ENCODE assay signal across 20 cellular contexts in genomic region chr1:1604374-1605033, GRCh38. TPM values are rescaled to one million over a fixed set of nuclear protein-coding genes. Genes with fewer than 3 reads are reported as not detected.
DNase-seq lines count a peak whose midpoint lies in the region; ATAC-seq and TF ChIP-seq lines count a peak whose summit lies in the region.
"Had no signal": no experiment of that assay in that cellular context is flagged by ENCODE, and none has a peak within 500 bp of the region (broad histone marks: within the 10 kb centered on the region; RNA-seq: fewer than 3 reads in every experiment).

No MANE protein-coding gene starts in this region.

- peaks cover 13 to 53% (median 16%) of the 10 kb centered on the region in 3 donors for H3K27me3 ChIP-seq in stomach

- CTCF ChIA-PET in WTC11 (lab: Charles Lee), result interaction anchor here (1.0 kb wide), 1 partner anchor 20 kb away, joined by 3 read pairs; no protein-coding TSS in a partner anchor

- no peaks in the 10 kb centered on the region for H3K36me3 Mint-ChIP-seq in natural killer cell
- no peaks in the 10 kb centered on the region for H3K36me3 Mint-ChIP-seq in natural killer cell treated with Interleukin-12 subunit alpha and Interleukin-12 subunit beta and Interleukin-15 and Interleukin-18, amount 100 ng/mL, for 72 hours
- H3K36me3 Mint-ChIP-seq in WTC11, result no peaks in the 10 kb centered on the region
- H3K36me3 Mint-ChIP-seq in memory B cell, result no peaks in the 10 kb centered on the region
- no peaks in the 10 kb centered on the region for H3K36me3 Mint-ChIP-seq in stimulated activated memory B cell treated with anti-CD40 and anti-IgM and Interleukin-4, amounts not matched to agents 10 μg/mL and 1 μg/mL and 100 μg/mL, for 72 hours

- H3K4me3 Mint-ChIP-seq in natural killer cell, result peak overlapping the region; percentile 56
- no peak overlapping the region for H3K4me3 Mint-ChIP-seq in natural killer cell treated with Interleukin-12 subunit alpha and Interleukin-12 subunit beta and Interleukin-15 and Interleukin-18, amount 100 ng/mL, for 72 hours
- H3K4me3 Mint-ChIP-seq in WTC11, result no peak overlapping the region
- H3K4me3 Mint-ChIP-seq in memory B cell, result no peak overlapping the region
- H3K4me3 Mint-ChIP-seq in stimulated activated memory B cell treated with anti-CD40 and anti-IgM and Interleukin-4, amounts not matched to agents 10 μg/mL and 1 μg/mL and 100 μg/mL, for 72 hours, result no peak overlapping the region

- no peaks in the 10 kb centered on the region for H3K4me1 Mint-ChIP-seq in natural killer cell
- H3K4me1 Mint-ChIP-seq in natural killer cell treated with Interleukin-12 subunit alpha and Interleukin-12 subunit beta and Interleukin-15 and Interleukin-18, amount 100 ng/mL, for 72 hours (ENCODE audit: low read depth in 2 of 2), result peaks cover 7 to 10% of the 10 kb centered on the region in 2 donors
- H3K4me1 Mint-ChIP-seq in WTC11, result no peaks in the 10 kb centered on the region
- peaks cover 14% of the 10 kb centered on the region for H3K4me1 Mint-ChIP-seq in memory B cell
- peaks cover 40% of the 10 kb centered on the region for H3K4me1 Mint-ChIP-seq in stimulated activated memory B cell treated with anti-CD40 and anti-IgM and Interleukin-4, amounts not matched to agents 10 μg/mL and 1 μg/mL and 100 μg/mL, for 72 hours

- POLR2A ChIA-PET in WTC11 (lab: Charles Lee), result no interaction called here

- no peak overlapping the region for H3K4me3 ChIP-seq in stomach
- H3K4me3 ChIP-seq: GM23248 had no signal

- TF ChIP-seq POLR2A in stomach (IDR thresholded peaks at IDR 0.05), result no peak

- no peak overlapping the region for H3K27ac ChIP-seq in stomach
- H3K27ac ChIP-seq: C4-2B, GM23248, HL-60 had no signal

- intact Hi-C loops in natural killer cell (cut with micrococcal nuclease), result no loop called here
- intact Hi-C loops in stomach (cut with DNase I; ENCODE audit: low total_unique reads), result no loop called here

- no peak for TF ChIP-seq CTCF in natural killer cell (IDR thresholded peaks at IDR 0.05)
- TF ChIP-seq CTCF in WTC11 (IDR thresholded peaks at IDR 0.05), result no peak
- TF ChIP-seq CTCF in stomach (IDR thresholded peaks at IDR 0.05), result no peak

- H3K9me3 ChIP-seq in stomach, result no peaks in the 10 kb centered on the region

- H3K36me3 ChIP-seq in stomach, result no peaks in the 10 kb centered on the region

- no peaks in the 10 kb centered on the region for H3K27me3 Mint-ChIP-seq in natural killer cell (ENCODE audit: low read depth in 2 of 2)
- no peaks in the 10 kb centered on the region for H3K27me3 Mint-ChIP-seq in natural killer cell treated with Interleukin-12 subunit alpha and Interleukin-12 subunit beta and Interleukin-15 and Interleukin-18, amount 100 ng/mL, for 72 hours
- H3K27me3 Mint-ChIP-seq in WTC11 (ENCODE audit: low read depth), result peaks cover 10% of the 10 kb centered on the region
- peaks cover 3% of the 10 kb centered on the region for H3K27me3 Mint-ChIP-seq in memory B cell
- peaks cover 8% of the 10 kb centered on the region for H3K27me3 Mint-ChIP-seq in stimulated activated memory B cell treated with anti-CD40 and anti-IgM and Interleukin-4, amounts not matched to agents 10 μg/mL and 1 μg/mL and 100 μg/mL, for 72 hours

- 73 to 87% (median 78%) methylated on average over 11 to 15 of the region's 15 CpGs for WGBS in stomach, 5 donors

- H3K9me3 Mint-ChIP-seq in natural killer cell, result no peaks in the 10 kb centered on the region
- no peaks in the 10 kb centered on the region for H3K9me3 Mint-ChIP-seq in natural killer cell treated with Interleukin-12 subunit alpha and Interleukin-12 subunit beta and Interleukin-15 and Interleukin-18, amount 100 ng/mL, for 72 hours
- no peaks in the 10 kb centered on the region for H3K9me3 Mint-ChIP-seq in WTC11
- no peaks in the 10 kb centered on the region for H3K9me3 Mint-ChIP-seq in memory B cell
- H3K9me3 Mint-ChIP-seq in stimulated activated memory B cell treated with anti-CD40 and anti-IgM and Interleukin-4, amounts not matched to agents 10 μg/mL and 1 μg/mL and 100 μg/mL, for 72 hours, result no peaks in the 10 kb centered on the region

- no peak for TF ChIP-seq EP300 in stomach (IDR thresholded peaks at IDR 0.05)

- H3K4me1 ChIP-seq in stomach, result peaks cover 7 to 12% (median 9%) of the 10 kb centered on the region in 4 donors

- DNase-seq in natural killer cell (no peak), WTC11 (ENCODE audit: low spot score) (no peak), memory B cell (ENCODE audit: low spot score in 2 of 2) (no peak), stomach (no peak)
- no peak for DNase-seq in natural killer cell treated with Interleukin-12 subunit alpha and Interleukin-12 subunit beta and Interleukin-15 and Interleukin-18, amount 100 ng/mL, for 72 hours (ENCODE audit: low spot score)
- no peak for DNase-seq in stimulated activated CD4-positive, alpha-beta T cell treated with anti-CD3 and anti-CD28 coated beads, Interleukin-15, amount 100 ng/mL, for 24 hours
- DNase-seq: Calu3, DMS79, GM23248, KG1, NCI-H1092 treated with DMSO at 0.1 percent for 48 hours, NCI-H1694 treated with DMSO at 0.1 percent for 48 hours, NCI-H345, NCI-H526 treated with DMSO at 0.1 percent for 48 hours, SIG-M5 had no signal

- H3K27ac Mint-ChIP-seq in natural killer cell, result no peak overlapping the region
- H3K27ac Mint-ChIP-seq in natural killer cell treated with Interleukin-12 subunit alpha and Interleukin-12 subunit beta and Interleukin-15 and Interleukin-18, amount 100 ng/mL, for 72 hours, result peak overlapping the region in 1 of 2 donors; percentile 75
- 0 out of 2 replicates have a peak overlapping the region, but pooled peaks have one; percentile 15 for H3K27ac Mint-ChIP-seq in WTC11
- peak overlapping the region; percentile 28 for H3K27ac Mint-ChIP-seq in memory B cell
- peak overlapping the region; percentile 74 for H3K27ac Mint-ChIP-seq in stimulated activated memory B cell treated with anti-CD40 and anti-IgM and Interleukin-4, amounts not matched to agents 10 μg/mL and 1 μg/mL and 100 μg/mL, for 72 hours

- ATAC-seq in natural killer cell (no peak), WTC11 (no peak), memory B cell (ENCODE audit: low read depth) (no peak), GM18861 (IDR thresholded peaks at IDR 0.05; ENCODE audit: unreplicated experiment) (no peak)
- ATAC-seq in natural killer cell treated with Interleukin-12 subunit alpha and Interleukin-12 subunit beta and Interleukin-15 and Interleukin-18, amount 100 ng/mL, for 72 hours, result no peak
- no peak for ATAC-seq in stimulated activated memory B cell treated with anti-CD40 and anti-IgM and Interleukin-4, amounts not matched to agents 10 μg/mL and 1 μg/mL and 100 μg/mL, for 72 hours

TF ChIP-seq in WTC11, 78 proteins besides CTCF, POLR2A, EP300 and RAD21 (continues in another document):
- TF ChIP-seq ZNF121 (CRISPR knock-in tag; IDR thresholded peaks at IDR 0.05) (no peak), ZNF232 (CRISPR knock-in tag; IDR thresholded peaks at IDR 0.05) (no peak), HMGXB4 (CRISPR knock-in tag; IDR thresholded peaks at IDR 0.05) (no peak), NFYB (CRISPR knock-in tag; conservative IDR thresholded peaks at IDR 0.05; ENCODE audit: low read depth) (no peak), ZNF263 (CRISPR knock-in tag; IDR thresholded peaks at IDR 0.05; ENCODE audit: low read depth) (no peak)

RNA-seq across cellular contexts. Expression of gene FNDC10, which starts 4.6 kb away (rescaled TPM):
- total RNA-seq in natural killer cell (1 to 10 TPM; 2.8 to 3.2 (median 3.0) TPM), WTC11 (2021) (30.4 to 37.5 TPM (median 34.9 TPM) in 3 replicates), stomach (10 to 100 TPM in 1 of 5 donors, under 1 TPM in 1, not detected in 3; 0.29 to 20.0 TPM)
- 1 to 10 TPM in 1 of 2 donors, under 1 TPM in 1; 0.81 to 2.4 TPM for total RNA-seq in natural killer cell treated with Interleukin-12 subunit alpha and Interleukin-12 subunit beta and Interleukin-15 and Interleukin-18, amount 100 ng/mL, for 72 hours
- polyA plus RNA-seq in stomach, result 1 to 10 TPM; 2.1 to 5.1 (median 4.0) TPM

RNA-seq across cellular contexts. Expression of gene MIB2, which starts 10.8 kb away (rescaled TPM):
- total RNA-seq in natural killer cell, result 10 to 100 TPM; 44.9 to 54.1 (median 46.0) TPM
- total RNA-seq in natural killer cell treated with Interleukin-12 subunit alpha and Interleukin-12 subunit beta and Interleukin-15 and Interleukin-18, amount 100 ng/mL, for 72 hours, result 10 to 100 TPM; 29.3 to 43.5 TPM
- 90.6 to 120 TPM (median 113 TPM) in 3 replicates for total RNA-seq in WTC11 (2021)
- total RNA-seq in stomach, result 100 to 1,000 TPM in 3 of 5 donors, 10 to 100 TPM in 2; 21.5 to 871 (median 193) TPM
- polyA plus RNA-seq in stomach, result 100 to 1,000 TPM; 124 to 139 (median 136) TPM

RNA-seq across cellular contexts. Expression of gene MMP23B, which starts 27.5 kb away (rescaled TPM):
- 100 to 1,000 TPM in 2 of 3 donors, 10 to 100 TPM in 1; 82.9 to 130 (median 126) TPM for total RNA-seq in natural killer cell
- 1 to 10 TPM; 4.9 to 6.1 TPM for total RNA-seq in natural killer cell treated with Interleukin-12 subunit alpha and Interleukin-12 subunit beta and Interleukin-15 and Interleukin-18, amount 100 ng/mL, for 72 hours
- 20.0 to 28.1 TPM (median 27.1 TPM) in 3 replicates for total RNA-seq in WTC11 (2021)
- total RNA-seq in stomach, result 100 to 1,000 TPM in 1 of 5 donors, 10 to 100 TPM in 4; 15.1 to 111 (median 19.3) TPM
- 10 to 100 TPM in 2 of 3 donors, 1 to 10 TPM in 1; 5.5 to 16.2 (median 12.7) TPM for polyA plus RNA-seq in stomach
- total RNA-seq: GM23248, M059J had no signal

RNA-seq across cellular contexts. Expression of gene SSU72, which starts 29.8 kb away (rescaled TPM):
- total RNA-seq in natural killer cell (100 to 1,000 TPM in 1 of 3 donors, 10 to 100 TPM in 2; 87.5 to 107 (median 93.9) TPM), WTC11 (2021) (150 to 158 TPM (median 150 TPM) in 3 replicates), stomach (100 to 1,000 TPM in 1 of 5 donors, 10 to 100 TPM in 4; 45.7 to 215 (median 85.9) TPM)
- total RNA-seq in natural killer cell treated with Interleukin-12 subunit alpha and Interleukin-12 subunit beta and Interleukin-15 and Interleukin-18, amount 100 ng/mL, for 72 hours, result 100 to 1,000 TPM in 1 of 2 donors, 10 to 100 TPM in 1; 97.6 to 146 TPM
- 100 to 1,000 TPM in 2 of 3 donors, 10 to 100 TPM in 1; 85.0 to 135 (median 108) TPM for polyA plus RNA-seq in stomach

RNA-seq across cellular contexts. Expression of gene CDK11B, which starts 54.3 kb away (rescaled TPM):
- total RNA-seq in natural killer cell (10 to 100 TPM; 49.6 to 65.9 (median 50.2) TPM), WTC11 (2021) (39.5 to 41.2 TPM (median 40.7 TPM) in 3 replicates), stomach (10 to 100 TPM in 4 of 5 donors, 1 to 10 TPM in 1; 9.0 to 62.6 (median 29.3) TPM)
- total RNA-seq in natural killer cell treated with Interleukin-12 subunit alpha and Interleukin-12 subunit beta and Interleukin-15 and Interleukin-18, amount 100 ng/mL, for 72 hours, result 10 to 100 TPM; 37.2 to 51.7 TPM
- polyA plus RNA-seq in stomach, result 10 to 100 TPM; 21.6 to 37.4 (median 27.9) TPM

Comparison
In these comparisons a context has a peak if more than half of its experiments do, and no peak if none do; other contexts are left out.
1. H3K27ac Mint-ChIP-seq: peak in WTC11 (single experiment), memory B cell (single experiment) and stimulated activated memory B cell treated with anti-CD40 and anti-IgM and Interleukin-4, amounts not matched to agents 10 μg/mL and 1 μg/mL and 100 μg/mL, for 72 hours (single experiment); none in natural killer cell (0 of 2).